ENCODE assay signal across 28 cellular contexts in the genomic region with DNA sequence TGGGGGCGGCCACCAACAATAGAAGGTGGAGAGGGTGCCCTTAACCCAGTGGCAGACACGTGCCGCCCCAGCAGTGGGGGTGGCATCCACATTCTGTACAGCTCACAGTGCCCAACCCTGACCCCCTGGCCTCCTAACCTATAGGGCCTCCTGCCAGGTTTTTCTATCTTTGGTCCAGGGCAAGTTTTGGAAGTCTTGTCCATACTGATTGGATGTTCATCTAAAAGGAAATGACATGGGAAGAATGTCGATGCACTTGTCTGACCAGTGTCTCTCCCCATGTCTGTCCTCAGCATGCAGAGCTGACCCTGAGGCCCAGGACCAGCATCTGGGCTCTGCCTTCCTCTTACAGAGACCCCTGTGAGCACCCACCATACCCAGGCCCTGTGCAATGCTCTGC. TPM values are rescaled to one million over a fixed set of nuclear protein-coding genes. Genes with fewer than 3 reads are reported as not detected.
"Had no signal": no experiment of that assay in that cellular context is flagged by ENCODE, and none has a peak within 500 bp of the region (broad histone marks: within the 10 kb centered on the region; RNA-seq: fewer than 3 reads in every experiment).

No MANE protein-coding gene starts in this region.

- H3K27ac Mint-ChIP-seq: activated CD4-positive, alpha-beta memory T cell treated with anti-CD3 and anti-CD28 coated beads, Interleukin-2, amount 10 ng/mL, durations not matched to agents 7 days and 5 days; activated CD4-positive, alpha-beta T cell treated with anti-CD3 and anti-CD28 coated beads, Interleukin-2, amount 10 ng/mL, durations not matched to agents 7 days and 5 days; activated naive CD8-positive, alpha-beta T cell treated with anti-CD3 and anti-CD28 coated beads for 36 hours; brain; dendritic cell treated with granulocyte-macrophage colony-stimulating factor and Interleukin-4, amounts not matched to agents 40 ng/mL and 50 ng/mL, for 4 days; endodermal cell; nephron progenitor cell had no signal

- H3K4me1 ChIP-seq: psoas muscle, transverse colon had no signal

- H3K27ac ChIP-seq: cardiac muscle cell, pancreas, psoas muscle, transverse colon had no signal

- H3K9me3 ChIP-seq: adrenal gland, pancreas, psoas muscle, transverse colon had no signal

- DNase-seq: activated CD4-positive, alpha-beta memory T cell treated with anti-CD3 and anti-CD28 coated beads, Interleukin-2, amount 10 ng/mL, durations not matched to agents 7 days and 5 days; activated CD4-positive, alpha-beta T cell treated with anti-CD3 and anti-CD28 coated beads, Interleukin-2, amount 10 ng/mL, durations not matched to agents 7 days and 5 days; activated CD4-positive, CD25-positive, alpha-beta regulatory T cell; activated naive CD4-positive, alpha-beta T cell; activated naive CD8-positive, alpha-beta T cell treated with anti-CD3 and anti-CD28 coated beads for 36 hours; activated T-cell treated with anti-CD3 and anti-CD28 coated beads, Interleukin-2, amount 50 U/mL, for 4 hours; aorta; endodermal cell; foreskin fibroblast; hippocampal formation; left cardiac atrium; left ventricle myocardium superior; mammary epithelial cell; nephron progenitor cell; pancreas; psoas muscle; stimulated activated naive CD4-positive, alpha-beta T cell treated with Interleukin-2 at 50 U/mL for 16 hours; transverse colon had no signal

- H3K27me3 ChIP-seq: adrenal gland, cardiac muscle cell, pancreas, transverse colon had no signal

- H3K27me3 Mint-ChIP-seq: activated CD4-positive, alpha-beta memory T cell treated with anti-CD3 and anti-CD28 coated beads, Interleukin-2, amount 10 ng/mL, durations not matched to agents 7 days and 5 days; activated CD4-positive, alpha-beta T cell treated with anti-CD3 and anti-CD28 coated beads, Interleukin-2, amount 10 ng/mL, durations not matched to agents 7 days and 5 days; activated naive CD8-positive, alpha-beta T cell treated with anti-CD3 and anti-CD28 coated beads for 36 hours; dendritic cell treated with granulocyte-macrophage colony-stimulating factor and Interleukin-4, amounts not matched to agents 40 ng/mL and 50 ng/mL, for 4 days had no signal

- H3K9me3 Mint-ChIP-seq: activated CD4-positive, alpha-beta memory T cell treated with anti-CD3 and anti-CD28 coated beads, Interleukin-2, amount 10 ng/mL, durations not matched to agents 7 days and 5 days; activated CD4-positive, alpha-beta T cell treated with anti-CD3 and anti-CD28 coated beads, Interleukin-2, amount 10 ng/mL, durations not matched to agents 7 days and 5 days; activated naive CD8-positive, alpha-beta T cell treated with anti-CD3 and anti-CD28 coated beads for 36 hours; activated T-cell treated with anti-CD3 and anti-CD28 coated beads, Interleukin-2, amount 50 U/mL, for 4 hours; brain; dendritic cell treated with granulocyte-macrophage colony-stimulating factor and Interleukin-4, amounts not matched to agents 40 ng/mL and 50 ng/mL, for 4 days; endodermal cell; nephron progenitor cell had no signal

- ATAC-seq: activated T-cell treated with anti-CD3 and anti-CD28 coated beads, Interleukin-2, amount 50 U/mL, for 4 hours; esophagus mucosa; left cardiac atrium; left ventricle myocardium superior; pancreas; psoas muscle had no signal

- H3K36me3 Mint-ChIP-seq: brain had no signal

- H3K4me3 ChIP-seq: adrenal gland, cardiac muscle cell, pancreas, psoas muscle, transverse colon had no signal

- H3K4me3 Mint-ChIP-seq: activated CD4-positive, alpha-beta memory T cell treated with anti-CD3 and anti-CD28 coated beads, Interleukin-2, amount 10 ng/mL, durations not matched to agents 7 days and 5 days; activated CD4-positive, alpha-beta T cell treated with anti-CD3 and anti-CD28 coated beads, Interleukin-2, amount 10 ng/mL, durations not matched to agents 7 days and 5 days; activated naive CD8-positive, alpha-beta T cell treated with anti-CD3 and anti-CD28 coated beads for 36 hours; activated T-cell treated with anti-CD3 and anti-CD28 coated beads, Interleukin-2, amount 50 U/mL, for 4 hours; brain; dendritic cell treated with granulocyte-macrophage colony-stimulating factor and Interleukin-4, amounts not matched to agents 40 ng/mL and 50 ng/mL, for 4 days; endodermal cell; nephron progenitor cell had no signal

- H3K36me3 ChIP-seq: adrenal gland, cardiac muscle cell, pancreas, transverse colon had no signal

- H3K4me1 Mint-ChIP-seq: activated CD4-positive, alpha-beta memory T cell treated with anti-CD3 and anti-CD28 coated beads, Interleukin-2, amount 10 ng/mL, durations not matched to agents 7 days and 5 days had no signal

RNA-seq across cellular contexts. Expression of a gene that starts 32.3 kb away (rescaled TPM):
- total RNA-seq: activated CD4-positive, alpha-beta memory T cell treated with anti-CD3 and anti-CD28 coated beads, Interleukin-2, amount 10 ng/mL, durations not matched to agents 7 days and 5 days; activated naive CD8-positive, alpha-beta T cell treated with anti-CD3 and anti-CD28 coated beads for 36 hours; activated T-cell treated with anti-CD3 and anti-CD28 coated beads, Interleukin-2, amount 50 U/mL, for 4 hours; cardiac muscle cell; cerebellum; endodermal cell; esophagus mucosa; left cardiac atrium; left ventricle myocardium superior; mammary epithelial cell; mucosa of gallbladder; pancreas; psoas muscle; T-helper 1 cell treated with Interleukin-12 subunit alpha and Interleukin-12 subunit beta and Interleukin-4 antibody, amounts not matched to agents 30 ng/mL and 1 ng/mL, for 36 hours; temporal lobe; transverse colon had no signal
- polyA plus RNA-seq: aorta, cardiac muscle cell, keratinocyte, mammary epithelial cell had no signal
